1 cellular context compared by ENCODE assay signal in the genomic region with DNA sequence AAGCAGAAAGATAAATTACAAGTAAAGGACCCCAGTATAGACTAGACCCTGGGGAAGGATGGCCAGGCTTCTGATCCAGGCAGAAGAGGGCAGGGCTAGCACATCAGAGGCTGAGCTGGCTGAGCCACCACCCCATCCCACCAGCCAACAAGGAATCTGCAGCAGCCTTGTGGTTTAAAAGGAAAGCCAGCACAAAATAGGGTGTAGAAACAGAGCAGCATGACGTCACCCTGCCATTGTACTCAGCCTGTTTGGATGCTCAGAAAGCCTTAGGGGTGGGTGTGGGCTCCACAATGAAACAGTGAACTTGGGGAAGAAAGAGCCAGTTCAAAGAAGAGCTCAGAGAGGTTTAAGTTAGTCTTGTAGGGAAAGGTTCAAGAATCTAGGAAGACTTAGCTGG.
TF ChIP-seq lines count a peak whose summit lies in the region.

No MANE protein-coding gene starts in this region.

TF ChIP-seq in K562, 482 proteins besides CTCF, POLR2A, EP300 and RAD21 (continues in another document):
- no peak for TF ChIP-seq TBP (optimal IDR thresholded peaks at IDR 0.05; ENCODE audit: low read depth, low read length)
- TF ChIP-seq ZNF655 (CRISPR knock-in tag; IDR thresholded peaks at IDR 0.05): no peak
- TF ChIP-seq NFYB (IDR thresholded peaks at IDR 0.05; ENCODE audit: extremely low read depth, insufficient read length): no peak
- no peak for TF ChIP-seq TEAD2 (tag; IDR thresholded peaks at IDR 0.05)
- TF ChIP-seq FOXP4 (CRISPR knock-in tag; IDR thresholded peaks at IDR 0.05; ENCODE audit: borderline replicate concordance): no peak
- TF ChIP-seq JUND (IDR thresholded peaks at IDR 0.05; ENCODE audit: borderline replicate concordance, low read depth, low read length): peak; percentile 79
- TF ChIP-seq JUND (tag; IDR thresholded peaks at IDR 0.05; ENCODE audit: borderline replicate concordance, low read depth, low read length): peak; percentile 77; the same call in 2 of the 3 replicates
- no peak for TF ChIP-seq ZNF507 (tag; conservative IDR thresholded peaks at IDR 0.05)
- TF ChIP-seq ZNF23 (CRISPR knock-in tag; IDR thresholded peaks at IDR 0.05): no peak
- peak; percentile 67; the same call in 1 of the 2 replicates for TF ChIP-seq JUN (IDR thresholded peaks at IDR 0.05; ENCODE audit: borderline replicate concordance, low read depth, low read length)
- TF ChIP-seq JUN (CRISPR knock-in tag; IDR thresholded peaks at IDR 0.05; ENCODE audit: borderline replicate concordance): no peak
- no peak for TF ChIP-seq GATA2 (CRISPR knock-in tag; IDR thresholded peaks at IDR 0.05)
- no peak for TF ChIP-seq SMARCE1 (IDR thresholded peaks at IDR 0.05)
- TF ChIP-seq MNT (conservative IDR thresholded peaks at IDR 0.05): no peak
- TF ChIP-seq NR2C1 (IDR thresholded peaks at IDR 0.05): no peak
- TF ChIP-seq NR2C1 (tag; IDR thresholded peaks at IDR 0.05): no peak
- no peak for TF ChIP-seq BRF1 (IDR thresholded peaks at IDR 0.05; ENCODE audit: borderline replicate concordance, extremely low read depth, insufficient read length)
- TF ChIP-seq NFIC (IDR thresholded peaks at IDR 0.05): no peak
- TF ChIP-seq ZBTB11 (CRISPR knock-in tag; IDR thresholded peaks at IDR 0.05): no peak
- TF ChIP-seq, protein P1, sequence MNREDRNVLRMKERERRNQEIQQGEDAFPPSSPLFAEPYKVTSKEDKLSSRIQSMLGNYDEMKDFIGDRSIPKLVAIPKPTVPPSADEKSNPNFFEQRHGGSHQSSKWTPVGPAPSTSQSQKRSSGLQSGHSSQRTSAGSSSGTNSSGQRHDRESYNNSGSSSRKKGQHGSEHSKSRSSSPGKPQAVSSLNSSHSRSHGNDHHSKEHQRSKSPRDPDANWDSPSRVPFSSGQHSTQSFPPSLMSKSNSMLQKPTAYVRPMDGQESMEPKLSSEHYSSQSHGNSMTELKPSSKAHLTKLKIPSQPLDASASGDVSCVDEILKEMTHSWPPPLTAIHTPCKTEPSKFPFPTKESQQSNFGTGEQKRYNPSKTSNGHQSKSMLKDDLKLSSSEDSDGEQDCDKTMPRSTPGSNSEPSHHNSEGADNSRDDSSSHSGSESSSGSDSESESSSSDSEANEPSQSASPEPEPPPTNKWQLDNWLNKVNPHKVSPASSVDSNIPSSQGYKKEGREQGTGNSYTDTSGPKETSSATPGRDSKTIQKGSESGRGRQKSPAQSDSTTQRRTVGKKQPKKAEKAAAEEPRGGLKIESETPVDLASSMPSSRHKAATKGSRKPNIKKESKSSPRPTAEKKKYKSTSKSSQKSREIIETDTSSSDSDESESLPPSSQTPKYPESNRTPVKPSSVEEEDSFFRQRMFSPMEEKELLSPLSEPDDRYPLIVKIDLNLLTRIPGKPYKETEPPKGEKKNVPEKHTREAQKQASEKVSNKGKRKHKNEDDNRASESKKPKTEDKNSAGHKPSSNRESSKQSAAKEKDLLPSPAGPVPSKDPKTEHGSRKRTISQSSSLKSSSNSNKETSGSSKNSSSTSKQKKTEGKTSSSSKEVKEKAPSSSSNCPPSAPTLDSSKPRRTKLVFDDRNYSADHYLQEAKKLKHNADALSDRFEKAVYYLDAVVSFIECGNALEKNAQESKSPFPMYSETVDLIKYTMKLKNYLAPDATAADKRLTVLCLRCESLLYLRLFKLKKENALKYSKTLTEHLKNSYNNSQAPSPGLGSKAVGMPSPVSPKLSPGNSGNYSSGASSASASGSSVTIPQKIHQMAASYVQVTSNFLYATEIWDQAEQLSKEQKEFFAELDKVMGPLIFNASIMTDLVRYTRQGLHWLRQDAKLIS (CRISPR knock-in tag; IDR thresholded peaks at IDR 0.05): no peak
- no peak for TF ChIP-seq KLF10 (CRISPR knock-in tag; IDR thresholded peaks at IDR 0.05)
- TF ChIP-seq, protein P2, sequence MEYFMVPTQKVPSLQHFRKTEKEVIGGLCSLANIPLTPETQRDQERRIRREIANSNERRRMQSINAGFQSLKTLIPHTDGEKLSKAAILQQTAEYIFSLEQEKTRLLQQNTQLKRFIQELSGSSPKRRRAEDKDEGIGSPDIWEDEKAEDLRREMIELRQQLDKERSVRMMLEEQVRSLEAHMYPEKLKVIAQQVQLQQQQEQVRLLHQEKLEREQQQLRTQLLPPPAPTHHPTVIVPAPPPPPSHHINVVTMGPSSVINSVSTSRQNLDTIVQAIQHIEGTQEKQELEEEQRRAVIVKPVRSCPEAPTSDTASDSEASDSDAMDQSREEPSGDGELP (CRISPR knock-in tag; IDR thresholded peaks at IDR 0.05; ENCODE audit: borderline replicate concordance): no peak
- TF ChIP-seq PML (IDR thresholded peaks at IDR 0.05; ENCODE audit: low read length): no peak
- no peak for TF ChIP-seq ZNF175 (CRISPR knock-in tag; IDR thresholded peaks at IDR 0.05; ENCODE audit: low read depth)
- no peak for TF ChIP-seq HMG20A (CRISPR knock-in tag; conservative IDR thresholded peaks at IDR 0.05)
- TF ChIP-seq FOSL1 (tag; conservative IDR thresholded peaks at IDR 0.05): 0 out of 2 replicates have a peak, but pooled peaks have one; percentile 1
- TF ChIP-seq, protein P3, sequence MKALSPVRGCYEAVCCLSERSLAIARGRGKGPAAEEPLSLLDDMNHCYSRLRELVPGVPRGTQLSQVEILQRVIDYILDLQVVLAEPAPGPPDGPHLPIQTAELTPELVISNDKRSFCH (CRISPR knock-in tag; IDR thresholded peaks at IDR 0.05): no peak
- TF ChIP-seq, protein P3 (tag; IDR thresholded peaks at IDR 0.05): no peak
- TF ChIP-seq YBX1 (IDR thresholded peaks at IDR 0.05): no peak
- TF ChIP-seq CBFA2T2 (conservative IDR thresholded peaks at IDR 0.05): no peak
- no peak for TF ChIP-seq HSF4 (CRISPR knock-in tag; IDR thresholded peaks at IDR 0.05; ENCODE audit: borderline replicate concordance)
- TF ChIP-seq HMGN3 (IDR thresholded peaks at IDR 0.05; ENCODE audit: borderline replicate concordance, extremely low read depth, insufficient read length, low read depth, low read length): no peak
- no peak for TF ChIP-seq ZFP36 (IDR thresholded peaks at IDR 0.05; ENCODE audit: low read depth, low read length, partially characterized antibody)
- TF ChIP-seq TSHZ1 (CRISPR knock-in tag; IDR thresholded peaks at IDR 0.05): no peak
- TF ChIP-seq PHB (CRISPR knock-in tag; IDR thresholded peaks at IDR 0.05): no peak
- TF ChIP-seq CREM (IDR thresholded peaks at IDR 0.05; ENCODE audit: low read depth): 0 out of 2 replicates have a peak, but pooled peaks have one; percentile 46
- no peak for TF ChIP-seq CREB3L1 (IDR thresholded peaks at IDR 0.05; ENCODE audit: borderline replicate concordance, low read depth)
- TF ChIP-seq CBX8 (IDR thresholded peaks at IDR 0.05; ENCODE audit: borderline replicate concordance, extremely low read depth, low read depth, low read length, poor library complexity, severe bottlenecking): no peak
- TF ChIP-seq XRCC5 (IDR thresholded peaks at IDR 0.05; ENCODE audit: low read depth, low read length): no peak
